Comparison of ENCODE assay signal across 9 cellular contexts in genomic region chr10:43287056-43288007, GRCh38. TPM values are rescaled to one million over a fixed set of nuclear protein-coding genes. Genes with fewer than 3 reads are reported as not detected.
A peak's percentile ranks its signal among the peaks of the same experiment; 100 is the strongest.
DNase-seq lines count a peak whose midpoint lies in the region; ATAC-seq and TF ChIP-seq lines count a peak whose summit lies in the region.
"Had no signal": no experiment of that assay in that cellular context is flagged by ENCODE, and none has a peak within 500 bp of the region (broad histone marks: within the 10 kb centered on the region; RNA-seq: fewer than 3 reads in every experiment).

No MANE protein-coding gene starts in this region.

- H3K4me1 Mint-ChIP-seq in naive thymus-derived CD8-positive, alpha-beta T cell: peaks cover 13 to 33% (median 25%) of the 10 kb centered on the region in 4 donors

- ATAC-seq in GM18505 (IDR thresholded peaks at IDR 0.05; ENCODE audit: unreplicated experiment) (peak; percentile 71), HG02623 (IDR thresholded peaks at IDR 0.05; ENCODE audit: unreplicated experiment) (peak; percentile 76)
- ATAC-seq in naive thymus-derived CD8-positive, alpha-beta T cell: peak; percentile 72 to 85

- H3K4me3 Mint-ChIP-seq in naive thymus-derived CD8-positive, alpha-beta T cell: peak overlapping the region; percentile 48 to 89 (median 70)

- H3K36me3 Mint-ChIP-seq in naive thymus-derived CD8-positive, alpha-beta T cell: no peaks in the 10 kb centered on the region

- POLR2A ChIA-PET in naive thymus-derived CD8-positive, alpha-beta T cell (lab: Charles Lee): interaction anchor here (0.6 to 1.8 kb wide), 6 partner anchors 12 to 173 kb away, joined by 3 to 6 read pairs (median 3); partner anchors contain the start of gene CSGALNACT2

- no peaks in the 10 kb centered on the region for H3K9me3 Mint-ChIP-seq in naive thymus-derived CD8-positive, alpha-beta T cell

- DNase-seq in NOMO-1 treated with dmso at 0.1 percent for 144 hours (lab: John Stamatoyannopoulos, UW; ENCODE audit: unreplicated experiment): peak; percentile 81
- peak; percentile 73 for DNase-seq in activated effector memory CD4-positive, alpha-beta T cell treated with Interleukin-2 at 50 U/mL for 16 hours
- DNase-seq in naive thymus-derived CD8-positive, alpha-beta T cell: peak in 3 of 10 donors; percentile 17 to 59 (median 35)
- no peak for DNase-seq in NCI-H526 (lab: John Stamatoyannopoulos, UW)
- DNase-seq in EL: no peak
- no peak for DNase-seq in NCI-H1105 (lab: John Stamatoyannopoulos, UW)

- peaks cover 0 to 6% (median 4%) of the 10 kb centered on the region in 5 donors for H3K27me3 Mint-ChIP-seq in naive thymus-derived CD8-positive, alpha-beta T cell

- no peak for TF ChIP-seq POLR2A in GM18505 (IDR thresholded peaks at IDR 0.05; ENCODE audit: borderline replicate concordance, extremely low read depth, insufficient read depth, insufficient read length)

- peak overlapping the region; percentile 18 to 97 (median 80) for H3K27ac Mint-ChIP-seq in naive thymus-derived CD8-positive, alpha-beta T cell

RNA-seq across cellular contexts. Expression of gene RASGEF1A, which starts 20.5 kb away (rescaled TPM):
- under 1 TPM; 0.23 to 0.47 TPM for total RNA-seq in naive thymus-derived CD8-positive, alpha-beta T cell
- polyA plus RNA-seq in naive thymus-derived CD8-positive, alpha-beta T cell: 1 to 10 TPM in 1 of 3 donors, under 1 TPM in 2; 0.30 to 6.1 (median 0.42) TPM
- total RNA-seq: LHCN-M2 had no signal

Comparison
In these comparisons a context has a peak if more than half of its experiments do, and no peak if none do; other contexts are left out.
1. DNase-seq: peak in NOMO-1 treated with dmso at 0.1 percent for 144 hours (single experiment) and activated effector memory CD4-positive, alpha-beta T cell treated with Interleukin-2 at 50 U/mL for 16 hours (single experiment); none in NCI-H526 (0 of 2), EL (single experiment) and NCI-H1105 (single experiment).
2. Peak in every context shown above with its lines, with median percentiles within 50 percentile points of each other: ATAC-seq.